Comparison of ENCODE assay signal across 2 cellular contexts in the genomic region with DNA sequence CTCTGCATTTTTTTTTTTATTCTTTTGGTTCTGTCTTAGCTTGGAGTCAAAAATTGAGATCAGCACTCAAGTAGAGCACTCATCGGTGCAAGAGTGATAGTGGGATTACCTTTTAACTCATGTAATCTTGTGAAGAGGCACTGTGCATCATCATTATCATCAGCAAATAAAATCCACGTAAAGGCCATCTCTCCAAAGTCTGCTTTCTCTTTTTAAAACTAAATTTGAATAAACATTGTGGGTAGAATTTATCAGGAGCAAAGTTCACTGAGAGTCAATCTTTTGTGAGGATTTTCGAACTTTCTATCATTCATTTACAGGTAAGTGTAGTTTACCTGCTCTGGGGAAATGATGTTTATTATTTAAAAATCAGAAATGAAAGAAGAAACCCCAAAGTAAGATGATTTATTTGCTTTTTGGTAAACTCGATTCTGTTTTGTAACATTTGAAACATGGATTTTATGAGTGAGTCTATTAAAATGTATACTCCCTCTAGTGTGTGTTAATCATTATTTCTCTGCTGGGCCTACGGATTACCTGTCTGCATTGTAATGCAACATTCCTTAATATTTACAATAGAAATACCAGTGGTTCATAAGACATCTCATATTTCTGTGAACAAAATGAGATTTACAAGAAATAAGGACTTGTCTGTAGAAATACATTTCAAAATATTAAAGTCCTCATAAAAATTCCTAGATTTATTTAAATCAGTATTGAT.
TF ChIP-seq lines count a peak whose summit lies in the region.

No MANE protein-coding gene starts in this region.

TF ChIP-seq in liver, 16 proteins besides CTCF, POLR2A, EP300 and RAD21:
- TF ChIP-seq FOXA1 (IDR thresholded peaks at IDR 0.05) (no peak), RXRA (IDR thresholded peaks at IDR 0.05) (peak in 1 of 2 donors; percentile 34), HNF4A (conservative IDR thresholded peaks at IDR 0.05) (peak; percentile 61 to 62), HNF4G (IDR thresholded peaks at IDR 0.05) (no peak), SP1 (IDR thresholded peaks at IDR 0.05) (peak; percentile 50)

TF ChIP-seq in HepG2, 621 proteins besides CTCF, POLR2A, EP300 and RAD21:
- TF ChIP-seq SNRNP70 (IDR thresholded peaks at IDR 0.05; ENCODE audit: low read depth, low read length) (no peak), ZNF331 (CRISPR knock-in tag; IDR thresholded peaks at IDR 0.05) (no peak), EHMT2 (IDR thresholded peaks at IDR 0.05; ENCODE audit: borderline replicate concordance, low read depth, low read length) (no peak)
- TF ChIP-seq, protein P1, sequence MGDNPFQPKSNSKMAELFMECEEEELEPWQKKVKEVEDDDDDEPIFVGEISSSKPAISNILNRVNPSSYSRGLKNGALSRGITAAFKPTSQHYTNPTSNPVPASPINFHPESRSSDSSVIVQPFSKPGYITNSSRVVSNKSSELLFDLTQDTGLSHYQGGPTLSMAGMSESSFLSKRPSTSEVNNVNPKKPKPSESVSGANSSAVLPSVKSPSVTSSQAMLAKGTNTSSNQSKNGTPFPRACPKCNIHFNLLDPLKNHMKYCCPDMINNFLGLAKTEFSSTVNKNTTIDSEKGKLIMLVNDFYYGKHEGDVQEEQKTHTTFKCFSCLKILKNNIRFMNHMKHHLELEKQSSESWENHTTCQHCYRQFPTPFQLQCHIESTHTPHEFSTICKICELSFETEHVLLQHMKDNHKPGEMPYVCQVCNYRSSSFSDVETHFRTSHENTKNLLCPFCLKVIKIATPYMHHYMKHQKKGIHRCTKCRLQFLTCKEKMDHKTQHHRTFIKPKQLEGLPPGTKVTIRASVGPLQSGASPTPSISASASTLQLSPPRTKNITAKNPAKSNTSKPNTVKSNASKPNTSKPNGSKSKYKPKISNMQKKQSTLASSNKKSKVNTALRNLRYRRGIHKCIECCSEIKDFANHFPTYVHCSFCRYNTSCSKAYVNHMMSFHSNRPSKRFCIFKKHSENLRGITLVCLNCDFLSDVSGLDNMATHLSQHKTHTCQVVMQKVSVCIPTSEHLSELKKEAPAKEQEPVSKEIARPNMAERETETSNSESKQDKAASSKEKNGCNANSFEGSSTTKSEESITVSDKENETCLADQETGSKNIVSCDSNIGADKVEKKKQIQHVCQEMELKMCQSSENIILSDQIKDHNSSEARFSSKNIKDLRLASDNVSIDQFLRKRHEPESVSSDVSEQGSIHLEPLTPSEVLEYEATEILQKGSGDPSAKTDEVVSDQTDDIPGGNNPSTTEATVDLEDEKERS (CRISPR knock-in tag; IDR thresholded peaks at IDR 0.05) = no peak
TF ChIP-seq in HepG2: peak in this region for 0.
